ENCODE assay signal across 31 cellular contexts in genomic region chr12:12083688-12084087, GRCh38. TPM values are rescaled to one million over a fixed set of nuclear protein-coding genes. Genes with fewer than 3 reads are reported as not detected.
"Had no signal": no experiment of that assay in that cellular context is flagged by ENCODE, and none has a peak within 500 bp of the region (broad histone marks: within the 10 kb centered on the region; RNA-seq: fewer than 3 reads in every experiment).

No MANE protein-coding gene starts in this region.

- H3K4me1 Mint-ChIP-seq: naive thymus-derived CD8-positive, alpha-beta T cell; stimulated activated memory B cell treated with anti-CD40 and anti-IgM and Interleukin-4, amounts not matched to agents 10 μg/mL and 1 μg/mL and 100 μg/mL, for 72 hours; stimulated activated naive CD8-positive, alpha-beta T cell treated with anti-CD3 and anti-CD28 coated beads, Interleukin-15, amount 100 ng/mL, for 72 hours had no signal

- H3K4me3 ChIP-seq: dorsolateral prefrontal cortex, esophagus muscularis mucosa, heart right ventricle, lower lobe of right lung, ovary, psoas muscle, sigmoid colon, thyroid gland had no signal

- H3K4me1 ChIP-seq: psoas muscle, sigmoid colon, thyroid gland had no signal

- H3K9me3 ChIP-seq: esophagus muscularis mucosa, heart right ventricle, lower lobe of right lung, ovary, psoas muscle, sigmoid colon, thyroid gland had no signal

- H3K27me3 ChIP-seq: dorsolateral prefrontal cortex, esophagus muscularis mucosa, heart right ventricle, ovary, sigmoid colon, thyroid gland had no signal

- H3K27ac Mint-ChIP-seq: nephron progenitor cell; stimulated activated memory B cell treated with anti-CD40 and anti-IgM and Interleukin-4, amounts not matched to agents 10 μg/mL and 1 μg/mL and 100 μg/mL, for 72 hours; stimulated activated naive CD8-positive, alpha-beta T cell treated with anti-CD3 and anti-CD28 coated beads, Interleukin-15, amount 100 ng/mL, for 72 hours had no signal

- ATAC-seq: heart right ventricle; left colon; left ventricle myocardium superior; lower lobe of right lung; naive thymus-derived CD8-positive, alpha-beta T cell; psoas muscle; right cardiac atrium; stimulated activated memory B cell treated with anti-CD40 and anti-IgM and Interleukin-4, amounts not matched to agents 10 μg/mL and 1 μg/mL and 100 μg/mL, for 72 hours; stimulated activated naive CD8-positive, alpha-beta T cell treated with anti-CD3 and anti-CD28 coated beads, Interleukin-15, amount 100 ng/mL, for 72 hours had no signal

- H3K36me3 ChIP-seq: esophagus muscularis mucosa, heart right ventricle, lower lobe of right lung, ovary, sigmoid colon, thyroid gland had no signal

- DNase-seq: dorsolateral prefrontal cortex; effector CD8-positive, alpha-beta T cell; foreskin melanocyte; glutamatergic neuron; heart right ventricle; hippocampal formation; kidney glomerular epithelial cell; left colon; left ventricle myocardium superior; lower lobe of right lung; naive thymus-derived CD8-positive, alpha-beta T cell; nephron progenitor cell; occipital lobe; ovary; posterior cingulate gyrus; psoas muscle; right cardiac atrium; sigmoid colon; stimulated activated CD4-positive, alpha-beta T cell treated with anti-CD3 and anti-CD28 coated beads, Interleukin-4, amount 100 ng/mL, for 4 hours; stimulated activated naive CD8-positive, alpha-beta T cell treated with anti-CD3 and anti-CD28 coated beads, Interleukin-15, amount 100 ng/mL, for 72 hours; thyroid gland; trophoblast cell had no signal

- H3K4me3 Mint-ChIP-seq: naive thymus-derived CD8-positive, alpha-beta T cell; nephron progenitor cell; stimulated activated memory B cell treated with anti-CD40 and anti-IgM and Interleukin-4, amounts not matched to agents 10 μg/mL and 1 μg/mL and 100 μg/mL, for 72 hours; stimulated activated naive CD8-positive, alpha-beta T cell treated with anti-CD3 and anti-CD28 coated beads, Interleukin-15, amount 100 ng/mL, for 72 hours had no signal

- H3K27ac ChIP-seq: dorsolateral prefrontal cortex, esophagus muscularis mucosa, heart right ventricle, lower lobe of right lung, ovary, psoas muscle, sigmoid colon, thyroid gland had no signal

- H3K9me3 Mint-ChIP-seq: naive thymus-derived CD8-positive, alpha-beta T cell; nephron progenitor cell; stimulated activated memory B cell treated with anti-CD40 and anti-IgM and Interleukin-4, amounts not matched to agents 10 μg/mL and 1 μg/mL and 100 μg/mL, for 72 hours; stimulated activated naive CD8-positive, alpha-beta T cell treated with anti-CD3 and anti-CD28 coated beads, Interleukin-15, amount 100 ng/mL, for 72 hours had no signal

- H3K36me3 Mint-ChIP-seq: naive thymus-derived CD8-positive, alpha-beta T cell; stimulated activated memory B cell treated with anti-CD40 and anti-IgM and Interleukin-4, amounts not matched to agents 10 μg/mL and 1 μg/mL and 100 μg/mL, for 72 hours had no signal

RNA-seq across cellular contexts. Expression of gene BCL2L14, which starts 12.9 kb away (rescaled TPM):
- total RNA-seq: cerebellum; endothelial cell of umbilical vein; epithelial cell of proximal tubule; esophagus muscularis mucosa; fibroblast of lung; left ventricle myocardium superior; mesenteric fat pad; myocyte; naive thymus-derived CD8-positive, alpha-beta T cell; occipital lobe; psoas muscle; right cardiac atrium; sigmoid colon; subcutaneous adipose tissue had no signal
